In genomic region chr14:102781063-102781462, GRCh38 we compare ENCODE assay signal across 17 cellular contexts. TPM values are rescaled to one million over a fixed set of nuclear protein-coding genes. Genes with fewer than 3 reads are reported as not detected.
DNase-seq lines count a peak whose midpoint lies in the region; ATAC-seq and TF ChIP-seq lines count a peak whose summit lies in the region.
"Had no signal": no experiment of that assay in that cellular context is flagged by ENCODE, and none has a peak within 500 bp of the region (broad histone marks: within the 10 kb centered on the region; RNA-seq: fewer than 3 reads in every experiment).

No MANE protein-coding gene starts in this region.

- no peak overlapping the region for H3K23ac ChIP-seq in trophoblast cell (ENCODE audit: low read length)

- H3K79me1 ChIP-seq in trophoblast cell (ENCODE audit: low read length) = peaks cover 7% of the 10 kb centered on the region

- H2BK5ac ChIP-seq in trophoblast cell (ENCODE audit: low read depth, low read length, poor library complexity) = no peak overlapping the region

- H3K9me3 ChIP-seq in trophoblast cell (ENCODE audit: insufficient read depth, low read depth, low read length) = peaks cover 3% of the 10 kb centered on the region
- H3K9me3 ChIP-seq: heart left ventricle, right lobe of liver, tibial nerve had no signal

- H3K27ac ChIP-seq in trophoblast cell (ENCODE audit: low read depth, low read length) = no peak overlapping the region
- H3K27ac ChIP-seq: heart left ventricle, right lobe of liver, tibial nerve had no signal

- peaks cover 6 to 14% of the 10 kb centered on the region in 2 experiments for H3K4me1 ChIP-seq in trophoblast cell (ENCODE audit: control insufficient read depth in 1 of 2, insufficient read depth in 2 of 2, low read length in 2 of 2)

- no CpG with 5 or more reads among the region's 4 CpGs for WGBS in trophoblast cell (ENCODE audit: extremely low coverage, insufficient coverage, insufficient read length)

- peak overlapping the region; percentile 56 for H3K18ac ChIP-seq in trophoblast cell (ENCODE audit: low read length)

- POLR2A ChIA-PET in activated CD4-positive, alpha-beta memory T cell treated with anti-CD3 and anti-CD28 coated beads for 36 hours (lab: Charles Lee) = interaction anchor here (0.6 to 1.1 kb wide), 2 partner anchors 38 to 48 kb away, joined by 3 read pairs; no protein-coding TSS in a partner anchor
- POLR2A ChIA-PET in activated CD4-positive, alpha-beta memory T cell treated with anti-CD3 and anti-CD28 coated beads, Interleukin-2, amount 10 ng/mL, durations not matched to agents 7 days and 5 days (lab: Charles Lee) = interaction anchor here (0.8 kb wide), 1 partner anchor 14 kb away, joined by 3 read pairs; no protein-coding TSS in a partner anchor

- peak overlapping the region; percentile 90 for H3K4me3 Mint-ChIP-seq in activated CD4-positive, alpha-beta memory T cell treated with anti-CD3 and anti-CD28 coated beads for 36 hours
- H3K4me3 Mint-ChIP-seq in activated CD4-positive, alpha-beta memory T cell treated with anti-CD3 and anti-CD28 coated beads, Interleukin-2, amount 10 ng/mL, durations not matched to agents 7 days and 5 days = no peak overlapping the region
- H3K4me3 Mint-ChIP-seq in activated T-helper 2 cell treated with anti-CD3 and anti-CD28 coated beads, Interferon-gamma antibody, Interleukin-2, Interleukin-4, amounts not matched to agents 10 μg/mL and 5 μg/mL and 100 μg/mL, durations not matched to agents 14 hours and 24 hours and 36 hours (ENCODE audit: low read depth) = peak overlapping the region; percentile 54

- H2BK12ac ChIP-seq in trophoblast cell (ENCODE audit: low read length) = no peak overlapping the region

- H2AK5ac ChIP-seq in trophoblast cell (ENCODE audit: low read length) = no peak overlapping the region

- H4K91ac ChIP-seq in trophoblast cell (ENCODE audit: low read depth, low read length) = no peak overlapping the region

- no peak overlapping the region for H3K4ac ChIP-seq in trophoblast cell (ENCODE audit: low read depth, low read length)

- no peak overlapping the region for H2BK120ac ChIP-seq in trophoblast cell (ENCODE audit: insufficient read depth, low read length, poor library complexity)

- H2AFZ ChIP-seq in trophoblast cell (ENCODE audit: insufficient read depth, low read length, poor library complexity) = no peak overlapping the region

- H3K36me3 ChIP-seq in trophoblast cell (ENCODE audit: control insufficient read depth in 1 of 2, insufficient read depth in 2 of 2, low read length in 2 of 2) = no peaks in the 10 kb centered on the region
- H3K36me3 ChIP-seq: heart left ventricle, right lobe of liver, tibial nerve had no signal

- no peaks in the 10 kb centered on the region for H3K9me3 Mint-ChIP-seq in activated CD4-positive, alpha-beta memory T cell treated with anti-CD3 and anti-CD28 coated beads for 36 hours
- no peaks in the 10 kb centered on the region for H3K9me3 Mint-ChIP-seq in activated CD4-positive, alpha-beta memory T cell treated with anti-CD3 and anti-CD28 coated beads, Interleukin-2, amount 10 ng/mL, durations not matched to agents 7 days and 5 days
- no peaks in the 10 kb centered on the region for H3K9me3 Mint-ChIP-seq in activated T-helper 2 cell treated with anti-CD3 and anti-CD28 coated beads, Interferon-gamma antibody, Interleukin-2, Interleukin-4, amounts not matched to agents 10 μg/mL and 5 μg/mL and 100 μg/mL, durations not matched to agents 14 hours and 24 hours and 36 hours

- H3K36me3 Mint-ChIP-seq in activated CD4-positive, alpha-beta memory T cell treated with anti-CD3 and anti-CD28 coated beads for 36 hours = peaks cover 37% of the 10 kb centered on the region
- H3K36me3 Mint-ChIP-seq in activated CD4-positive, alpha-beta memory T cell treated with anti-CD3 and anti-CD28 coated beads, Interleukin-2, amount 10 ng/mL, durations not matched to agents 7 days and 5 days (ENCODE audit: low read depth) = peaks cover 28% of the 10 kb centered on the region
- peaks cover 45% of the 10 kb centered on the region for H3K36me3 Mint-ChIP-seq in activated T-helper 2 cell treated with anti-CD3 and anti-CD28 coated beads, Interferon-gamma antibody, Interleukin-2, Interleukin-4, amounts not matched to agents 10 μg/mL and 5 μg/mL and 100 μg/mL, durations not matched to agents 14 hours and 24 hours and 36 hours (ENCODE audit: low read depth)

- CTCF ChIA-PET in activated CD4-positive, alpha-beta memory T cell treated with anti-CD3 and anti-CD28 coated beads for 36 hours (lab: Charles Lee) = interaction anchor here (2.0 kb wide), 1 partner anchor 42 kb away, joined by 5 read pairs; no protein-coding TSS in a partner anchor
- CTCF ChIA-PET in activated CD4-positive, alpha-beta memory T cell treated with anti-CD3 and anti-CD28 coated beads, Interleukin-2, amount 10 ng/mL, durations not matched to agents 7 days and 5 days (lab: Charles Lee) = no interaction called here

- H3K9ac ChIP-seq in trophoblast cell (ENCODE audit: low read length) = no peak overlapping the region

- H3K27ac Mint-ChIP-seq in activated CD4-positive, alpha-beta memory T cell treated with anti-CD3 and anti-CD28 coated beads for 36 hours = peak overlapping the region; percentile 39
- H3K27ac Mint-ChIP-seq in activated CD4-positive, alpha-beta memory T cell treated with anti-CD3 and anti-CD28 coated beads, Interleukin-2, amount 10 ng/mL, durations not matched to agents 7 days and 5 days = no peak overlapping the region
- no peak overlapping the region for H3K27ac Mint-ChIP-seq in activated T-helper 2 cell treated with anti-CD3 and anti-CD28 coated beads, Interferon-gamma antibody, Interleukin-2, Interleukin-4, amounts not matched to agents 10 μg/mL and 5 μg/mL and 100 μg/mL, durations not matched to agents 14 hours and 24 hours and 36 hours

- intact Hi-C loops in activated CD4-positive, alpha-beta memory T cell treated with anti-CD3 and anti-CD28 coated beads for 36 hours (cut with micrococcal nuclease) = no loop called here
- intact Hi-C loops in activated T-helper 2 cell treated with anti-CD3 and anti-CD28 coated beads, Interferon-gamma antibody, Interleukin-2, Interleukin-4, amounts not matched to agents 10 μg/mL and 5 μg/mL and 100 μg/mL, durations not matched to agents 14 hours and 24 hours and 36 hours (cut with micrococcal nuclease) = no loop called here
- intact Hi-C loops in left colon (cut with DNase I, micrococcal nuclease) = no loop called here

- H3K4me1 Mint-ChIP-seq in activated CD4-positive, alpha-beta memory T cell treated with anti-CD3 and anti-CD28 coated beads for 36 hours (ENCODE audit: low read depth) = peaks cover 67% of the 10 kb centered on the region
- H3K4me1 Mint-ChIP-seq in activated CD4-positive, alpha-beta memory T cell treated with anti-CD3 and anti-CD28 coated beads, Interleukin-2, amount 10 ng/mL, durations not matched to agents 7 days and 5 days = peaks cover 59% of the 10 kb centered on the region
- H3K4me1 Mint-ChIP-seq in activated T-helper 2 cell treated with anti-CD3 and anti-CD28 coated beads, Interferon-gamma antibody, Interleukin-2, Interleukin-4, amounts not matched to agents 10 μg/mL and 5 μg/mL and 100 μg/mL, durations not matched to agents 14 hours and 24 hours and 36 hours (ENCODE audit: low read depth) = peaks cover 54% of the 10 kb centered on the region

- no peak overlapping the region for H3K14ac ChIP-seq in trophoblast cell (ENCODE audit: low read length)

- H4K8ac ChIP-seq in trophoblast cell (ENCODE audit: low read depth, low read length) = no peak overlapping the region

- peaks cover 4% of the 10 kb centered on the region for H3K79me2 ChIP-seq in trophoblast cell (ENCODE audit: control insufficient read depth, insufficient read depth, low read length, poor library complexity)

- no peak for DNase-seq in activated CD4-positive, alpha-beta memory T cell treated with anti-CD3 and anti-CD28 coated beads for 36 hours
- DNase-seq in activated CD4-positive, alpha-beta memory T cell treated with anti-CD3 and anti-CD28 coated beads, Interleukin-2, amount 10 ng/mL, durations not matched to agents 7 days and 5 days = no peak
- no peak for DNase-seq in activated T-helper 2 cell treated with anti-CD3 and anti-CD28 coated beads, Interferon-gamma antibody, Interleukin-2, Interleukin-4, amounts not matched to agents 10 μg/mL and 5 μg/mL and 100 μg/mL, durations not matched to agents 14 hours and 24 hours and 36 hours (ENCODE audit: low spot score)
- DNase-seq in trophoblast cell (no peak), cerebellar nuclear complex (lab: John Stamatoyannopoulos, UW) (no peak), left colon (no peak)
- DNase-seq: activated CD4-positive, alpha-beta T cell treated with anti-CD3 and anti-CD28 coated beads for 4 hours; activated gamma-delta T cell; GDM1; heart left ventricle; NK-92 treated with Interleukin-12 subunit alpha and Interleukin-12 subunit beta, amount 100 ng/mL, for 24 hours; nucleus accumbens; right lobe of liver; stimulated activated CD4-positive, alpha-beta T cell treated with anti-CD3 and anti-CD28 coated beads, Interleukin-2, amount 100 ng/mL, for 48 hours had no signal

- no peak overlapping the region for H3K4me2 ChIP-seq in trophoblast cell (ENCODE audit: low read length)

- H3K27me3 ChIP-seq in trophoblast cell (ENCODE audit: insufficient read depth, low read length) = no peaks in the 10 kb centered on the region
- H3K27me3 ChIP-seq: heart left ventricle, right lobe of liver, tibial nerve had no signal

- H4K12ac ChIP-seq in trophoblast cell (ENCODE audit: low read depth, low read length) = no peak overlapping the region

- TF ChIP-seq CTCF in GM12875 (IDR thresholded peaks at IDR 0.05; ENCODE audit: borderline replicate concordance, insufficient read depth, low read depth, low read length) = no peak

- ATAC-seq in left colon (no peak), HG03139 (IDR thresholded peaks at IDR 0.05; ENCODE audit: unreplicated experiment) (no peak)
- ATAC-seq: heart left ventricle, right lobe of liver had no signal

- H3K4me3 ChIP-seq in GM12875 (ENCODE audit: low read depth, low read length) (peak overlapping the region; percentile 32), trophoblast cell (ENCODE audit: low read depth, low read length) (no peak overlapping the region)
- H3K4me3 ChIP-seq: heart left ventricle, right lobe of liver, tibial nerve had no signal

- no peaks in the 10 kb centered on the region for H3K27me3 Mint-ChIP-seq in activated CD4-positive, alpha-beta memory T cell treated with anti-CD3 and anti-CD28 coated beads for 36 hours
- H3K27me3 Mint-ChIP-seq in activated CD4-positive, alpha-beta memory T cell treated with anti-CD3 and anti-CD28 coated beads, Interleukin-2, amount 10 ng/mL, durations not matched to agents 7 days and 5 days = no peaks in the 10 kb centered on the region
- H3K27me3 Mint-ChIP-seq in activated T-helper 2 cell treated with anti-CD3 and anti-CD28 coated beads, Interferon-gamma antibody, Interleukin-2, Interleukin-4, amounts not matched to agents 10 μg/mL and 5 μg/mL and 100 μg/mL, durations not matched to agents 14 hours and 24 hours and 36 hours (ENCODE audit: low read depth) = no peaks in the 10 kb centered on the region

RNA-seq across cellular contexts. Expression of gene TRAF3, which starts 3.8 kb away (rescaled TPM):
- total RNA-seq in activated CD4-positive, alpha-beta memory T cell treated with anti-CD3 and anti-CD28 coated beads for 36 hours = 10 to 100 TPM; 68.8 to 73.6 TPM
- total RNA-seq in activated CD4-positive, alpha-beta memory T cell treated with anti-CD3 and anti-CD28 coated beads, Interleukin-2, amount 10 ng/mL, durations not matched to agents 7 days and 5 days = 10 to 100 TPM; 37.4 to 38.9 TPM
- 67.8 and 72.9 TPM in 2 replicates for total RNA-seq in activated T-helper 2 cell treated with anti-CD3 and anti-CD28 coated beads, Interferon-gamma antibody, Interleukin-2, Interleukin-4, amounts not matched to agents 10 μg/mL and 5 μg/mL and 100 μg/mL, durations not matched to agents 14 hours and 24 hours and 36 hours
- polyA plus RNA-seq in trophoblast cell (2013) = 7.5 and 8.6 TPM in 2 replicates
- total RNA-seq in left colon = 10 to 100 TPM; 22.6 to 31.6 TPM
